Comparison of ENCODE assay signal across 12 cellular contexts in the genomic region with DNA sequence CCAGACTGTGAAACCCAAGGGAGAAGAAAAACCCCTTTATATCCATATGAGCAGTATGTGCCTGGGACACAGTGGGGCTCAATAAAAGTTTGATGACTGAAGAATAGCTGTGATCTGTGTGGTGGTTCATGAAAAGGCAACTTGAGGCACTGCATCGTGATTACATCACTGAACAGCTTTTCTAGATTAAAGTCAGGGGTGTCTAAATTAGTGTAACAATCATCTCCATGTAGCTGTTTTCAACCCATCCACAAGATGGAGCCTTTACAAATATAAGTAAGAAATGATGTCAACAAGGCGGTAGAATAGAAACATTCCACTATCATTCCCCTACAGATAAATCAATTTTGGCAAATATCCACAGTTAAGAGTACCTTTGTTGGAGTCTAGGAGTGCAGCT. TPM values are rescaled to one million over a fixed set of nuclear protein-coding genes. Genes with fewer than 3 reads are reported as not detected.
DNase-seq lines count a peak whose midpoint lies in the region; ATAC-seq, FAIRE-seq and TF ChIP-seq lines count a peak whose summit lies in the region.
"Had no signal": no experiment of that assay in that cellular context is flagged by ENCODE, and none has a peak within 500 bp of the region (broad histone marks: within the 10 kb centered on the region; RNA-seq: fewer than 3 reads in every experiment).

No MANE protein-coding gene starts in this region.

- no peaks in the 10 kb centered on the region for H3K9me3 ChIP-seq in HepG2 (ENCODE audit: low read length)
- no peaks in the 10 kb centered on the region for H3K9me3 ChIP-seq in MM.1S (replicated peaks; ENCODE audit: insufficient read depth, low read length)
- H3K9me3 ChIP-seq in esophagus squamous epithelium, result peaks cover 0 to 7% (median 0%) of the 10 kb centered on the region in 3 donors

- TF ChIP-seq CTCF in BJ (IDR thresholded peaks at IDR 0.05; ENCODE audit: insufficient read depth, low read depth, low read length), result peak; percentile 24; the same call in 1 of the 2 replicates
- peak; percentile 16; the same call in 1 of the 2 replicates for TF ChIP-seq CTCF in GM12875 (IDR thresholded peaks at IDR 0.05; ENCODE audit: borderline replicate concordance, insufficient read depth, low read depth, low read length)
- no peak for TF ChIP-seq CTCF in HepG2 (CRISPR knock-in tag; IDR thresholded peaks at IDR 0.05)
- no peak; the same call in 1 of the 2 replicates for TF ChIP-seq CTCF in MM.1S (IDR thresholded peaks at IDR 0.05; ENCODE audit: low read length)
- TF ChIP-seq CTCF in esophagus squamous epithelium (IDR thresholded peaks at IDR 0.05), result peak in 3 of 6 experiments; percentile 12 to 43 (median 16)

- H3K4me3 ChIP-seq in BJ (ENCODE audit: low read depth, low read length) (no peak overlapping the region), GM12875 (ENCODE audit: low read depth, low read length) (no peak overlapping the region), HepG2 (replicated peaks in 1 of 3; ENCODE audit: insufficient read depth in 1 of 3, low read depth in 2 of 3, low read length in 3 of 3) (no peak overlapping the region), MM.1S (ENCODE audit: low read length) (no peak overlapping the region), esophagus squamous epithelium (no peak overlapping the region)
- H3K4me3 ChIP-seq: upper lobe of left lung had no signal

- no peak; the same call in 2 of the 3 replicates for ATAC-seq in HepG2

- H3K4me1 ChIP-seq in HepG2 (ENCODE audit: insufficient read depth, low read length) (no peaks in the 10 kb centered on the region), MM.1S (ENCODE audit: low read length) (no peaks in the 10 kb centered on the region), esophagus squamous epithelium (no peaks in the 10 kb centered on the region)
- H3K4me1 ChIP-seq: upper lobe of left lung had no signal

- POLR2A ChIA-PET in BJ (lab: Charles Lee) (no interaction called here), HepG2 (lab: Yijun Ruan, JAX) (no interaction called here)

- no peaks in the 10 kb centered on the region for H3F3A ChIP-seq in MM.1S (ENCODE audit: insufficient read depth, low read length)

- DNase-seq in BJ (ENCODE audit: low read depth) (no peak), OCI-M1 (lab: John Stamatoyannopoulos, UW) (peak; percentile 19), fibroblast of peridontal ligament (ENCODE audit: extremely low read depth) (peak; percentile 13), HepG2 (ENCODE audit: low spot score) (no peak), NCI-H1436 treated with DMSO at 0.1 percent for 48 hours (lab: John Stamatoyannopoulos, UW) (no peak), MM.1S (no peak), esophagus squamous epithelium (lab: John Stamatoyannopoulos, UW) (no peak)
- DNase-seq: activated CD8-positive, alpha-beta memory T cell treated with anti-CD3 and anti-CD28 coated beads, Interleukin-2, amount 50 U/mL, for 4 hours; NCI-H1105 treated with DMSO at 0.1 percent for 48 hours; upper lobe of left lung had no signal

- H3K36me3 ChIP-seq in BJ (ENCODE audit: control insufficient read depth, insufficient read depth, low read length) (no peaks in the 10 kb centered on the region), HepG2 (replicated peaks in 1 of 2; ENCODE audit: control insufficient read depth in 1 of 2, insufficient read depth in 2 of 2, low read length in 2 of 2) (no peaks in the 10 kb centered on the region), MM.1S (replicated peaks; ENCODE audit: insufficient read depth, low read length) (no peaks in the 10 kb centered on the region), esophagus squamous epithelium (no peaks in the 10 kb centered on the region)
- H3K36me3 ChIP-seq: upper lobe of left lung had no signal

- TF ChIP-seq RAD21 in HepG2 (CRISPR knock-in tag; IDR thresholded peaks at IDR 0.05), result no peak

- H3K4me2 ChIP-seq in HepG2 (ENCODE audit: low read depth, low read length) (no peak overlapping the region), MM.1S (ENCODE audit: low read depth, low read length) (no peak overlapping the region)

- WGBS in HepG2 (ENCODE audit: low lambda C conversion rate), result 25% methylated on average over 2 of the region's 2 CpGs
- WGBS in esophagus squamous epithelium, 2 donors, result 71 to 79% methylated on average over 2 of the region's 2 CpGs

- no peak for FAIRE-seq in HepG2 (lab: Jason Lieb, UNC)
- FAIRE-seq: colon had no signal

- no peaks in the 10 kb centered on the region for H3K9me2 ChIP-seq in MM.1S (replicated peaks; ENCODE audit: insufficient read depth, low read length)

- H3K27me3 ChIP-seq in BJ (ENCODE audit: control insufficient read depth, insufficient read depth, low read length) (peaks cover 1% of the 10 kb centered on the region), HepG2 (ENCODE audit: control insufficient read depth in 1 of 2, insufficient read depth in 2 of 2, low read length in 2 of 2) (no peaks in the 10 kb centered on the region), MM.1S (replicated peaks; ENCODE audit: insufficient read depth, low read length) (no peaks in the 10 kb centered on the region), esophagus squamous epithelium (peaks cover 0 to 7% (median 0%) of the 10 kb centered on the region in 4 donors)
- H3K27me3 ChIP-seq: upper lobe of left lung had no signal

- H4K20me1 ChIP-seq in HepG2 (ENCODE audit: insufficient read depth, low read length) (no peaks in the 10 kb centered on the region), MM.1S (ENCODE audit: insufficient read depth, low read length) (no peaks in the 10 kb centered on the region)

- CTCF ChIA-PET in BJ (lab: Yijun Ruan, JAX) (interaction anchor here (0.9 to 1.8 kb wide), 2 partner anchors 9 to 17 kb away, joined by 3 to 10 read pairs; no protein-coding TSS in a partner anchor), HepG2 (lab: Yijun Ruan, JAX; ENCODE audit: low intra/inter-chr PET ratio, low total read pairs) (no interaction called here)

- H3K9ac ChIP-seq in HepG2 (ENCODE audit: insufficient read depth, low read depth, low read length) (no peak overlapping the region), MM.1S (ENCODE audit: low read length) (no peak overlapping the region)

- H3K79me2 ChIP-seq in HepG2 (ENCODE audit: insufficient read depth, low read length) (no peaks in the 10 kb centered on the region), MM.1S (ENCODE audit: low read length) (no peaks in the 10 kb centered on the region)

- in situ Hi-C loops in HepG2 (cut with HindIII; ENCODE audit: extremely low pct_ligation_motif_present, low pct_unique_long_range_greater_than_20kb), result loop anchor here (25.0 kb wide), 1 partner anchor 1514 kb away; a partner anchor contains a TSS

- no peak for TF ChIP-seq EP300 in HepG2 (IDR thresholded peaks at IDR 0.05; ENCODE audit: low read depth in 2 of 2, low read length in 2 of 2)
- TF ChIP-seq EP300 in HepG2 (CRISPR knock-in tag; IDR thresholded peaks at IDR 0.05; ENCODE audit: borderline replicate concordance), result no peak

- H2AFZ ChIP-seq in HepG2 (ENCODE audit: low read length), result no peak overlapping the region
- no peak overlapping the region for H2AFZ ChIP-seq in MM.1S (ENCODE audit: low read length)

- intact Hi-C loops in HepG2 (cut with micrococcal nuclease; ENCODE audit: unreplicated experiment), result no loop called here
- intact Hi-C loops in esophagus squamous epithelium (cut with DNase I), result no loop called here

- TF ChIP-seq POLR2A in HepG2 (IDR thresholded peaks at IDR 0.05; ENCODE audit: insufficient read depth in 1 of 2, low read depth in 2 of 2, low read length in 2 of 2) (no peak), esophagus squamous epithelium (IDR thresholded peaks at IDR 0.05) (no peak)

- H3K27ac ChIP-seq in HepG2 (ENCODE audit: extremely low read length, insufficient read depth, low read length) (no peak overlapping the region), MM.1S (ENCODE audit: low read length) (no peak overlapping the region), esophagus squamous epithelium (no peak overlapping the region)
- H3K27ac ChIP-seq: upper lobe of left lung had no signal

- no TSS peak for BruUV-seq in HepG2 (replicated peaks; lab: Mats Ljungman, UMichigan)

TF ChIP-seq in HepG2, 621 proteins besides CTCF, POLR2A, EP300 and RAD21 (continues in another document):
- TF ChIP-seq TBX3 (IDR thresholded peaks at IDR 0.05; ENCODE audit: borderline replicate concordance), result no peak
- no peak for TF ChIP-seq SALL2 (CRISPR knock-in tag; IDR thresholded peaks at IDR 0.05)
- TF ChIP-seq HNRNPUL1 (IDR thresholded peaks at IDR 0.05; ENCODE audit: low read depth, low read length), result no peak

RNA-seq across cellular contexts. Expression of a gene that starts 55.5 kb away (rescaled TPM):
- polyA plus RNA-seq in BJ (2011; rRNA removed), result 71.3 and 84.0 TPM in 2 replicates
- 69.9 and 92.2 TPM in 2 replicates for polyA minus RNA-seq in BJ (2011; rRNA and poly(A)+ RNA removed)
- 51.9 and 86.7 TPM in 2 replicates for total RNA-seq in HepG2 (2016; rRNA removed; fragmentation: Illumina TruSeq; extraction: Trizol)
- 6.9 and 8.1 TPM in 2 replicates for total RNA-seq in HepG2 (2016; cell fraction: cytosol; rRNA removed; fragmentation: Illumina TruSeq; extraction: Trizol; ENCODE audit: low read depth)
- total RNA-seq in HepG2 (2016; cell fraction: insoluble cytoplasmic fraction; rRNA removed; fragmentation: Illumina TruSeq; extraction: Trizol), result 54.9 and 90.6 TPM in 2 replicates
- total RNA-seq in HepG2 (2016; cell fraction: membrane; rRNA removed; fragmentation: Illumina TruSeq; extraction: Trizol), result 21.7 and 24.5 TPM in 2 replicates
- 52.8 and 60.1 TPM in 2 replicates for total RNA-seq in HepG2 (2016; cell fraction: nucleus; rRNA removed; fragmentation: Illumina TruSeq; extraction: Trizol)
- 35.6 and 48.5 TPM in 2 replicates for polyA plus RNA-seq in HepG2 (2011; rRNA removed)
- 30.9 and 35.4 TPM in 2 replicates for polyA plus RNA-seq in HepG2 (2011; cell fraction: cytosol; rRNA removed)
- polyA plus RNA-seq in HepG2 (2011; cell fraction: nucleus; rRNA removed), result 30.6 and 35.0 TPM in 2 replicates
- polyA plus RNA-seq in HepG2 (2012), result 33.3 and 37.5 TPM in 2 replicates
- 4.3 and 4.4 TPM in 2 replicates for polyA plus RNA-seq in HepG2 (2016; cell fraction: cytosol; fragmentation: Illumina TruSeq; extraction: Trizol; ENCODE audit: low read depth)
- polyA plus RNA-seq in HepG2 (2016; cell fraction: insoluble cytoplasmic fraction; fragmentation: Illumina TruSeq; extraction: Trizol; ENCODE audit: low read depth), result 82.0 and 92.5 TPM in 2 replicates
- 10.4 and 12.0 TPM in 2 replicates for polyA plus RNA-seq in HepG2 (2016; cell fraction: membrane; fragmentation: Illumina TruSeq; extraction: Trizol; ENCODE audit: low read depth)
- 56.8 and 58.4 TPM in 2 replicates for polyA plus RNA-seq in HepG2 (2016; cell fraction: nucleus; fragmentation: Illumina TruSeq; extraction: Trizol; ENCODE audit: insufficient read depth, low read depth)
- 104 and 160 TPM in 2 replicates for polyA minus RNA-seq in HepG2 (2011; rRNA and poly(A)+ RNA removed; ENCODE audit: low replicate concordance)
- 50.1 and 53.5 TPM in 2 replicates for polyA minus RNA-seq in HepG2 (2011; cell fraction: cytosol; rRNA and poly(A)+ RNA removed)
- 87.8 and 115 TPM in 2 replicates for polyA minus RNA-seq in HepG2 (2011; cell fraction: nucleus; rRNA and poly(A)+ RNA removed)
- total RNA-seq in esophagus squamous epithelium, result 10 to 100 TPM; 22.8 to 43.7 (median 34.0) TPM

Comparison
In these comparisons a context has a peak if more than half of its experiments do, and no peak if none do; other contexts are left out.
1. DNase-seq: peak in OCI-M1 (single experiment) and fibroblast of peridontal ligament (single experiment); none in BJ (single experiment), HepG2 (single experiment), NCI-H1436 treated with DMSO at 0.1 percent for 48 hours (single experiment), MM.1S (single experiment) and esophagus squamous epithelium (single experiment).
2. CTCF ChIP-seq: peak in BJ (single experiment) and GM12875 (single experiment); none in HepG2 (single experiment) and MM.1S (single experiment).